Comparison of ENCODE assay signal across 14 cellular contexts in genomic region chr1:50417946-50418599, GRCh38. TPM values are rescaled to one million over a fixed set of nuclear protein-coding genes. Genes with fewer than 3 reads are reported as not detected.
DNase-seq lines count a peak whose midpoint lies in the region; ATAC-seq and TF ChIP-seq lines count a peak whose summit lies in the region.
"Had no signal": no experiment of that assay in that cellular context is flagged by ENCODE, and none has a peak within 500 bp of the region (broad histone marks: within the 10 kb centered on the region; RNA-seq: fewer than 3 reads in every experiment).

No MANE protein-coding gene starts in this region.

- TF ChIP-seq EP300 in SK-N-SH (IDR thresholded peaks at IDR 0.05; ENCODE audit: borderline replicate concordance in 1 of 2, low read depth in 1 of 2, low read length in 1 of 2) = no peak

- peak overlapping the region; percentile 61 for H3K4me3 Mint-ChIP-seq in progenitor cell of endocrine pancreas (ENCODE audit: low read depth)

- H3K4me2 ChIP-seq in SK-N-SH (peak overlapping the region; percentile 67), hepatocyte (peak overlapping the region; percentile 86)

- peaks cover 3 to 14% of the 10 kb centered on the region in 2 experiments; a peak in 1 of 4 replicates for H3K4me1 ChIP-seq in SK-N-SH (ENCODE audit: control insufficient read depth in 1 of 2, insufficient read depth in 2 of 2, low read depth in 1 of 2, low read length in 1 of 2)
- H3K4me1 ChIP-seq in HUES64 (ENCODE audit: insufficient read depth, low read length) = peaks cover 12% of the 10 kb centered on the region
- peaks cover 23% of the 10 kb centered on the region for H3K4me1 ChIP-seq in hepatocyte (ENCODE audit: insufficient read depth)

- POLR2A ChIA-PET in SK-N-SH (lab: Yijun Ruan, JAX) = no interaction called here

- no peak for TF ChIP-seq RAD21 in SK-N-SH (IDR thresholded peaks at IDR 0.05; ENCODE audit: low read length)

- H3K27ac ChIP-seq in SK-N-SH (ENCODE audit: low read depth in 2 of 2, low read length in 1 of 2) (no peak overlapping the region), HUES64 (ENCODE audit: low read depth, low read length) (no peak overlapping the region), hepatocyte (no peak overlapping the region)
- H3K27ac ChIP-seq: neutrophil had no signal

- no peak overlapping the region for H3K9ac ChIP-seq in SK-N-SH
- no peak overlapping the region for H3K9ac ChIP-seq in HUES64 (ENCODE audit: low read depth, low read length)

- H3K27me3 ChIP-seq in SK-N-SH (ENCODE audit: insufficient read depth) = peaks cover 97% of the 10 kb centered on the region
- peaks cover 100% of the 10 kb centered on the region for H3K27me3 ChIP-seq in HUES64 (ENCODE audit: insufficient read depth, low read length)
- peaks cover 97% of the 10 kb centered on the region for H3K27me3 ChIP-seq in hepatocyte

- peak; percentile 50 for DNase-seq in SK-N-SH
- DNase-seq in hepatocyte (ENCODE audit: low spot score) = no peak
- DNase-seq in progenitor cell of endocrine pancreas (ENCODE audit: low spot score, unreplicated experiment) = no peak
- DNase-seq in omental fat pad (ENCODE audit: low spot score) = no peak
- DNase-seq: 8988T, DMS 273 treated with DMSO at 0.1 percent for 48 hours had no signal

- H3K27me3 Mint-ChIP-seq in progenitor cell of endocrine pancreas = peaks cover 86% of the 10 kb centered on the region

- ATAC-seq in SK-N-SH treated with all-trans-retinoic acid at 6 μM for 48 hours (no peak), GM18861 (IDR thresholded peaks at IDR 0.05; ENCODE audit: unreplicated experiment) (no peak), HG02623 (IDR thresholded peaks at IDR 0.05; ENCODE audit: unreplicated experiment) (no peak), omental fat pad (ENCODE audit: low FRiP score) (no peak)

- H3K9me3 Mint-ChIP-seq in progenitor cell of endocrine pancreas (ENCODE audit: low read depth) = no peaks in the 10 kb centered on the region

- CTCF ChIA-PET in SK-N-SH (lab: Yijun Ruan, JAX) = interaction anchor here (1.3 kb wide), 1 partner anchor 13 kb away, joined by 4 read pairs; no protein-coding TSS in a partner anchor

- no peak overlapping the region for H2AFZ ChIP-seq in SK-N-SH (ENCODE audit: low read depth)
- H2AFZ ChIP-seq in hepatocyte = no peak overlapping the region

- peaks cover 8% of the 10 kb centered on the region; the same call in 1 of the 2 replicates for H4K20me1 ChIP-seq in SK-N-SH (ENCODE audit: insufficient read depth)
- H4K20me1 ChIP-seq in hepatocyte (ENCODE audit: insufficient read depth, poor library complexity, severe bottlenecking) = no peaks in the 10 kb centered on the region

- 21% methylated on average over 15 of the region's 20 CpGs for WGBS in SK-N-SH (ENCODE audit: low lambda C conversion rate)
- WGBS in HUES64 = 8% methylated on average over 18 of the region's 20 CpGs
- WGBS in hepatocyte (ENCODE audit: low lambda C conversion rate, missing lambda C conversion rate) = 16% methylated on average over 19 of the region's 20 CpGs

- H3K27ac Mint-ChIP-seq in progenitor cell of endocrine pancreas = no peak overlapping the region

- no peaks in the 10 kb centered on the region for H3K9me2 ChIP-seq in SK-N-SH
- H3K9me2 ChIP-seq in hepatocyte (replicated peaks; ENCODE audit: insufficient read depth) = no peaks in the 10 kb centered on the region

- H3K4me3 ChIP-seq in SK-N-SH (ENCODE audit: low read depth in 2 of 2, low read length in 1 of 2) = peak overlapping the region in 1 of 2 experiments; percentile 33; a peak in 1 of 4 replicates
- peak overlapping the region; percentile 42 for H3K4me3 ChIP-seq in HUES64 (ENCODE audit: low read length)
- H3K4me3 ChIP-seq in hepatocyte = peak overlapping the region; percentile 16
- H3K4me3 ChIP-seq: GM12878 had no signal

- no peaks in the 10 kb centered on the region for H3K79me2 ChIP-seq in SK-N-SH (ENCODE audit: insufficient read depth)
- H3K79me2 ChIP-seq in hepatocyte = no peaks in the 10 kb centered on the region

- H3K36me3 ChIP-seq in SK-N-SH (replicated peaks in 1 of 2; ENCODE audit: control insufficient read depth in 1 of 2, insufficient read depth in 2 of 2, low read length in 1 of 2) = no peaks in the 10 kb centered on the region
- no peaks in the 10 kb centered on the region for H3K36me3 ChIP-seq in HUES64 (ENCODE audit: insufficient read depth, low read length)
- H3K36me3 ChIP-seq in hepatocyte (replicated peaks; ENCODE audit: insufficient read depth, low read depth) = no peaks in the 10 kb centered on the region
- H3K36me3 ChIP-seq: neutrophil had no signal

- H3F3A ChIP-seq in SK-N-SH (replicated peaks; ENCODE audit: insufficient read depth) = no peaks in the 10 kb centered on the region

- TF ChIP-seq CTCF in SK-N-SH (IDR thresholded peaks at IDR 0.05) (no peak), hepatocyte (IDR thresholded peaks at IDR 0.05; ENCODE audit: poor library complexity) (no peak), progenitor cell of endocrine pancreas (IDR thresholded peaks at IDR 0.05; ENCODE audit: unreplicated experiment) (no peak), omental fat pad (IDR thresholded peaks at IDR 0.05) (no peak)

- no peaks in the 10 kb centered on the region for H3K9me3 ChIP-seq in SK-N-SH
- no peaks in the 10 kb centered on the region for H3K9me3 ChIP-seq in HUES64 (ENCODE audit: insufficient read depth, low read depth, low read length)
- no peaks in the 10 kb centered on the region for H3K9me3 ChIP-seq in hepatocyte (ENCODE audit: low read depth)
- H3K9me3 ChIP-seq: neutrophil had no signal

- H3K36me3 Mint-ChIP-seq in progenitor cell of endocrine pancreas (ENCODE audit: insufficient read depth) = no peaks in the 10 kb centered on the region

- H3K4me1 Mint-ChIP-seq in progenitor cell of endocrine pancreas (ENCODE audit: low read depth) = peaks cover 9% of the 10 kb centered on the region

TF ChIP-seq in SK-N-SH, 30 proteins besides CTCF, POLR2A, EP300 and RAD21 (continues in another document):
- TF ChIP-seq SMC3 (IDR thresholded peaks at IDR 0.05; ENCODE audit: low read depth, low read length) (no peak), JUND (IDR thresholded peaks at IDR 0.05) (no peak), FOXM1 (IDR thresholded peaks at IDR 0.05; ENCODE audit: low read depth) (no peak), MEF2A (IDR thresholded peaks at IDR 0.05; ENCODE audit: borderline replicate concordance, low read depth) (no peak), RCOR1 (IDR thresholded peaks at IDR 0.05; ENCODE audit: low read length) (no peak), POLR2AphosphoS5 (IDR thresholded peaks at IDR 0.05; ENCODE audit: low read depth, low read length) (no peak), CHD2 (IDR thresholded peaks at IDR 0.05; ENCODE audit: low read length, partially characterized antibody) (no peak)

TF ChIP-seq in SK-N-SH treated with all-trans-retinoic acid at 6 μM for 48 hours, 23 proteins besides CTCF, POLR2A, EP300 and RAD21:
- TF ChIP-seq OSR1 (CRISPR knock-in tag; IDR thresholded peaks at IDR 0.05) = no peak
- TF ChIP-seq PATZ1 (CRISPR knock-in tag; IDR thresholded peaks at IDR 0.05; ENCODE audit: borderline replicate concordance) = no peak
- TF ChIP-seq RARB (CRISPR knock-in tag; IDR thresholded peaks at IDR 0.05) = no peak
- no peak for TF ChIP-seq ARNTL (CRISPR knock-in tag; IDR thresholded peaks at IDR 0.05; ENCODE audit: borderline replicate concordance, low read depth)

RNA-seq across cellular contexts. Expression of gene DMRTA2, which starts 5.2 kb away (rescaled TPM):
- polyA plus RNA-seq in SK-N-SH (2012; rRNA removed) (0.02 TPM in 1 of 2 replicates, not detected in the other), hepatocyte (not detected in 2 replicates)
- polyA plus RNA-seq in SK-N-SH (2012; cell fraction: cytosol; rRNA removed) = 0.01 and 0.03 TPM in 2 replicates
- polyA plus RNA-seq in SK-N-SH (2012; cell fraction: nucleus; rRNA removed) = 0.12 TPM in 2 replicates
- 0.10 TPM for polyA plus RNA-seq in HUES64 (2013, experiment 1 of 2)
- not detected for polyA plus RNA-seq in HUES64 (2013, experiment 2 of 2)
- total RNA-seq in hepatocyte (0.10 TPM in 1 of 2 replicates, not detected in the other), progenitor cell of endocrine pancreas (0.20 TPM in 1 of 2 replicates, not detected in the other), omental fat pad (not detected)
- total RNA-seq: GM12878; LHCN-M2; T-helper 1 cell treated with Interleukin-12 subunit alpha and Interleukin-12 subunit beta and Interleukin-4 antibody, amounts not matched to agents 30 ng/mL and 1 ng/mL, for 36 hours had no signal
- polyA plus RNA-seq: GM12878 had no signal
